Comparison of ENCODE assay signal across 8 cellular contexts in genomic region chr12:10153271-10154144, GRCh38. TPM values are rescaled to one million over a fixed set of nuclear protein-coding genes. Genes with fewer than 3 reads are reported as not detected.
DNase-seq lines count a peak whose midpoint lies in the region; ATAC-seq and TF ChIP-seq lines count a peak whose summit lies in the region.

No MANE protein-coding gene starts in this region.

- H3K27ac ChIP-seq in osteoblast (ENCODE audit: low read depth, low read length) (peak overlapping the region; percentile 68), temporal lobe (ENCODE audit: low read depth, low read length) (peak overlapping the region; percentile 50)

- H4K20me1 ChIP-seq in osteoblast (ENCODE audit: insufficient read depth, low read length): no peaks in the 10 kb centered on the region

- no peaks in the 10 kb centered on the region for H3K36me3 Mint-ChIP-seq in IgD-negative memory B cell
- H3K36me3 Mint-ChIP-seq in activated naive CD4-positive, alpha-beta T cell treated with anti-CD3 and anti-CD28 coated beads, Interleukin-2, amount 50 U/mL, for 24 hours: no peaks in the 10 kb centered on the region

- peaks cover 5 to 26% (median 6%) of the 10 kb centered on the region in 3 donors for H3K4me1 Mint-ChIP-seq in IgD-negative memory B cell
- H3K4me1 Mint-ChIP-seq in activated naive CD4-positive, alpha-beta T cell treated with anti-CD3 and anti-CD28 coated beads, Interleukin-2, amount 50 U/mL, for 24 hours: peaks cover 8% of the 10 kb centered on the region

- no peaks in the 10 kb centered on the region for H3K36me3 ChIP-seq in osteoblast (ENCODE audit: insufficient read depth, low read length)

- H3K9me3 Mint-ChIP-seq in IgD-negative memory B cell: no peaks in the 10 kb centered on the region
- no peaks in the 10 kb centered on the region for H3K9me3 Mint-ChIP-seq in activated naive CD4-positive, alpha-beta T cell treated with anti-CD3 and anti-CD28 coated beads, Interleukin-2, amount 50 U/mL, for 24 hours

- no peaks in the 10 kb centered on the region for H3K27me3 ChIP-seq in osteoblast (ENCODE audit: insufficient read depth, low read length)

- ATAC-seq in SK-N-SH treated with all-trans-retinoic acid at 6 μM for 48 hours (peak; percentile 96), Right ventricle myocardium superior (ENCODE audit: poor library complexity) (peak; percentile 96)

- no peaks in the 10 kb centered on the region for H3K79me2 ChIP-seq in osteoblast (ENCODE audit: insufficient read depth, low read length)

- peak overlapping the region; percentile 81 for H3K4me3 ChIP-seq in osteoblast (ENCODE audit: insufficient read depth, low read length)

- no peaks in the 10 kb centered on the region for H3K9me3 ChIP-seq in osteoblast (ENCODE audit: low read depth, low read length)

- peaks cover 8% of the 10 kb centered on the region for H3K4me1 ChIP-seq in osteoblast (ENCODE audit: insufficient read depth, low read length)

- peaks cover 26% of the 10 kb centered on the region for H3K27me3 Mint-ChIP-seq in IgD-negative memory B cell
- peaks cover 2% of the 10 kb centered on the region for H3K27me3 Mint-ChIP-seq in activated naive CD4-positive, alpha-beta T cell treated with anti-CD3 and anti-CD28 coated beads, Interleukin-2, amount 50 U/mL, for 24 hours

- intact Hi-C loops in Right ventricle myocardium superior (cut with DNase I): loop anchor here (2.0 kb wide), 1 partner anchor 37 kb away; no protein-coding TSS in a partner anchor

- peak overlapping the region; percentile 96 for H3K4me2 ChIP-seq in osteoblast (ENCODE audit: insufficient read depth, low read length)

- H3K27ac Mint-ChIP-seq in IgD-negative memory B cell: peak overlapping the region in 1 of 3 donors; percentile 5
- H3K27ac Mint-ChIP-seq in activated naive CD4-positive, alpha-beta T cell treated with anti-CD3 and anti-CD28 coated beads, Interleukin-2, amount 50 U/mL, for 24 hours: no peak overlapping the region

- peak overlapping the region; percentile 98 for H2AFZ ChIP-seq in osteoblast (ENCODE audit: low read length)

- peak; percentile 79 for TF ChIP-seq CTCF in osteoblast (IDR thresholded peaks at IDR 0.05; ENCODE audit: extremely low read depth, low read depth, low read length)

- DNase-seq in NCI-H2171 treated with DMSO at 0.1 percent for 48 hours (lab: John Stamatoyannopoulos, UW) (peak; percentile 23), NCI-H2171 (lab: John Stamatoyannopoulos, UW) (no peak), Right ventricle myocardium superior (peak; percentile 83), osteoblast (ENCODE audit: insufficient read length, low spot score, missing footprints) (peak; percentile 86)

- peak overlapping the region; percentile 85 to 96 (median 92) for H3K4me3 Mint-ChIP-seq in IgD-negative memory B cell
- H3K4me3 Mint-ChIP-seq in activated naive CD4-positive, alpha-beta T cell treated with anti-CD3 and anti-CD28 coated beads, Interleukin-2, amount 50 U/mL, for 24 hours: peak overlapping the region; percentile 91

TF ChIP-seq in SK-N-SH treated with all-trans-retinoic acid at 6 μM for 48 hours, 23 proteins besides CTCF, POLR2A, EP300 and RAD21:
- no peak for TF ChIP-seq ZC3H10 (CRISPR knock-in tag; IDR thresholded peaks at IDR 0.05)
- TF ChIP-seq ARNTL (CRISPR knock-in tag; IDR thresholded peaks at IDR 0.05; ENCODE audit: borderline replicate concordance, low read depth): no peak
- TF ChIP-seq ZFP3 (CRISPR knock-in tag; IDR thresholded peaks at IDR 0.05): no peak
- TF ChIP-seq ZNF565 (CRISPR knock-in tag; conservative IDR thresholded peaks at IDR 0.05; ENCODE audit: low read depth): no peak
- TF ChIP-seq, protein P1, sequence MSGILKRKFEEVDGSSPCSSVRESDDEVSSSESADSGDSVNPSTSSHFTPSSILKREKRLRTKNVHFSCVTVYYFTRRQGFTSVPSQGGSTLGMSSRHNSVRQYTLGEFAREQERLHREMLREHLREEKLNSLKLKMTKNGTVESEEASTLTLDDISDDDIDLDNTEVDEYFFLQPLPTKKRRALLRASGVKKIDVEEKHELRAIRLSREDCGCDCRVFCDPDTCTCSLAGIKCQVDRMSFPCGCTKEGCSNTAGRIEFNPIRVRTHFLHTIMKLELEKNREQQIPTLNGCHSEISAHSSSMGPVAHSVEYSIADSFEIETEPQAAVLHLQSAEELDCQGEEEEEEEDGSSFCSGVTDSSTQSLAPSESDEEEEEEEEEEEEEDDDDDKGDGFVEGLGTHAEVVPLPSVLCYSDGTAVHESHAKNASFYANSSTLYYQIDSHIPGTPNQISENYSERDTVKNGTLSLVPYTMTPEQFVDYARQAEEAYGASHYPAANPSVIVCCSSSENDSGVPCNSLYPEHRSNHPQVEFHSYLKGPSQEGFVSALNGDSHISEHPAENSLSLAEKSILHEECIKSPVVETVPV (CRISPR knock-in tag; IDR thresholded peaks at IDR 0.05): no peak
- TF ChIP-seq, protein P2, sequence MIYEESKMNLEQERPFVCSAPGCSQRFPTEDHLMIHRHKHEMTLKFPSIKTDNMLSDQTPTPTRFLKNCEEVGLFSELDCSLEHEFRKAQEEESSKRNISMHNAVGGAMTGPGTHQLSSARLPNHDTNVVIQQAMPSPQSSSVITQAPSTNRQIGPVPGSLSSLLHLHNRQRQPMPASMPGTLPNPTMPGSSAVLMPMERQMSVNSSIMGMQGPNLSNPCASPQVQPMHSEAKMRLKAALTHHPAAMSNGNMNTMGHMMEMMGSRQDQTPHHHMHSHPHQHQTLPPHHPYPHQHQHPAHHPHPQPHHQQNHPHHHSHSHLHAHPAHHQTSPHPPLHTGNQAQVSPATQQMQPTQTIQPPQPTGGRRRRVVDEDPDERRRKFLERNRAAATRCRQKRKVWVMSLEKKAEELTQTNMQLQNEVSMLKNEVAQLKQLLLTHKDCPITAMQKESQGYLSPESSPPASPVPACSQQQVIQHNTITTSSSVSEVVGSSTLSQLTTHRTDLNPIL (CRISPR knock-in tag; IDR thresholded peaks at IDR 0.05; ENCODE audit: low read depth): no peak
- no peak for TF ChIP-seq PPARA (CRISPR knock-in tag; IDR thresholded peaks at IDR 0.05; ENCODE audit: borderline replicate concordance)
- no peak for TF ChIP-seq RARB (CRISPR knock-in tag; IDR thresholded peaks at IDR 0.05)
- TF ChIP-seq TOX (CRISPR knock-in tag; IDR thresholded peaks at IDR 0.05; ENCODE audit: borderline replicate concordance): no peak
- TF ChIP-seq ESRRG (CRISPR knock-in tag; IDR thresholded peaks at IDR 0.05): no peak
- no peak for TF ChIP-seq OSR1 (CRISPR knock-in tag; IDR thresholded peaks at IDR 0.05)
- TF ChIP-seq TSHZ2 (CRISPR knock-in tag; IDR thresholded peaks at IDR 0.05): no peak
- no peak for TF ChIP-seq PATZ1 (CRISPR knock-in tag; IDR thresholded peaks at IDR 0.05; ENCODE audit: borderline replicate concordance)
- no peak for TF ChIP-seq CSDC2 (CRISPR knock-in tag; IDR thresholded peaks at IDR 0.05)
- TF ChIP-seq ZNF8 (CRISPR knock-in tag; IDR thresholded peaks at IDR 0.05): no peak
- no peak for TF ChIP-seq ZFP30 (CRISPR knock-in tag; IDR thresholded peaks at IDR 0.05)

RNA-seq across cellular contexts. Expression of gene OLR1, which starts 18.4 kb away (rescaled TPM):
- not detected for polyA plus RNA-seq in IgD-negative memory B cell
- total RNA-seq in Right ventricle myocardium superior (0.35 TPM), osteoblast (under 0.01 and 0.29 TPM in 2 replicates), temporal lobe (2.7 TPM)

RNA-seq across cellular contexts. Expression of gene CLEC7A, which starts 23.5 kb away (rescaled TPM):
- polyA plus RNA-seq in IgD-negative memory B cell: 1.9 TPM
- total RNA-seq in Right ventricle myocardium superior (2.3 TPM), osteoblast (under 0.01 and 0.36 TPM in 2 replicates), temporal lobe (0.74 TPM)

RNA-seq across cellular contexts. Expression of gene TMEM52B, which starts 25.3 kb away (rescaled TPM):
- not detected for polyA plus RNA-seq in IgD-negative memory B cell
- total RNA-seq in Right ventricle myocardium superior: not detected
- total RNA-seq in osteoblast: not detected in 2 replicates
- 0.25 TPM for total RNA-seq in temporal lobe

RNA-seq across cellular contexts. Expression of gene CLEC1A, which starts 54.7 kb away (rescaled TPM):
- polyA plus RNA-seq in IgD-negative memory B cell: not detected
- 2.5 TPM for total RNA-seq in Right ventricle myocardium superior
- total RNA-seq in osteoblast: under 0.01 TPM in 1 of 2 replicates, not detected in the other
- total RNA-seq in temporal lobe: 0.98 TPM

RNA-seq across cellular contexts. Expression of gene GABARAPL1, which starts 59.2 kb away (rescaled TPM):
- polyA plus RNA-seq in IgD-negative memory B cell: 0.68 TPM
- total RNA-seq in Right ventricle myocardium superior (278 TPM), osteoblast (64.2 and 65.9 TPM in 2 replicates), temporal lobe (47.5 TPM)
